ENCODE assay signal across 31 cellular contexts in genomic region chr10:129693382-129693781, GRCh38.
"Had no signal": no experiment of that assay in that cellular context is flagged by ENCODE, and none has a peak within 500 bp of the region (broad histone marks: within the 10 kb centered on the region; RNA-seq: fewer than 3 reads in every experiment).

No MANE protein-coding gene starts in this region.

- H3K79me2 ChIP-seq: parathyroid adenoma had no signal

- H3K9me3 ChIP-seq: neutrophil, ovary, psoas muscle, right lobe of liver, sigmoid colon, suprapubic skin, testis, tibial artery, transverse colon, upper lobe of right lung, uterus had no signal

- H3K4me1 Mint-ChIP-seq: stimulated activated naive CD8-positive, alpha-beta T cell treated with anti-CD3 and anti-CD28 coated beads, Interleukin-15, amount 100 ng/mL, for 72 hours had no signal

- H3K27ac ChIP-seq: neutrophil, parathyroid adenoma, psoas muscle, right lobe of liver, suprapubic skin, testis, transverse colon, upper lobe of right lung had no signal

- H3K4me1 ChIP-seq: parathyroid adenoma, testis, upper lobe of right lung had no signal

- H3K4me3 ChIP-seq: ovary, psoas muscle, right lobe of liver, sigmoid colon, suprapubic skin, testis, tibial artery, transverse colon, upper lobe of right lung, uterus had no signal

- H3K27ac Mint-ChIP-seq: naive thymus-derived CD4-positive, alpha-beta T cell; natural killer cell; nephron progenitor cell; progenitor cell of endocrine pancreas; stimulated activated memory B cell treated with anti-CD40 and anti-IgM and Interleukin-4, amounts not matched to agents 10 μg/mL and 1 μg/mL and 100 μg/mL, for 72 hours; stimulated activated naive CD8-positive, alpha-beta T cell treated with anti-CD3 and anti-CD28 coated beads, Interleukin-15, amount 100 ng/mL, for 72 hours; type B pancreatic cell had no signal

- H3K27me3 ChIP-seq: neutrophil, ovary, right lobe of liver, sigmoid colon, suprapubic skin, testis, tibial artery, transverse colon, upper lobe of right lung, uterus had no signal

- H3K4me3 Mint-ChIP-seq: naive thymus-derived CD4-positive, alpha-beta T cell; natural killer cell; nephron progenitor cell; neural crest cell; stimulated activated memory B cell treated with anti-CD40 and anti-IgM and Interleukin-4, amounts not matched to agents 10 μg/mL and 1 μg/mL and 100 μg/mL, for 72 hours; stimulated activated naive CD8-positive, alpha-beta T cell treated with anti-CD3 and anti-CD28 coated beads, Interleukin-15, amount 100 ng/mL, for 72 hours; type B pancreatic cell had no signal

- H3K36me3 ChIP-seq: neutrophil, ovary, right lobe of liver, sigmoid colon, suprapubic skin, tibial artery, transverse colon, upper lobe of right lung, uterus had no signal

- H3K36me3 Mint-ChIP-seq: natural killer cell, type B pancreatic cell had no signal

- H3K27me3 Mint-ChIP-seq: naive thymus-derived CD4-positive, alpha-beta T cell; stimulated activated memory B cell treated with anti-CD40 and anti-IgM and Interleukin-4, amounts not matched to agents 10 μg/mL and 1 μg/mL and 100 μg/mL, for 72 hours; stimulated activated naive CD8-positive, alpha-beta T cell treated with anti-CD3 and anti-CD28 coated beads, Interleukin-15, amount 100 ng/mL, for 72 hours; type B pancreatic cell had no signal

- DNase-seq: naive thymus-derived CD4-positive, alpha-beta T cell; natural killer cell; nephron progenitor cell; nucleus accumbens; ovary; psoas muscle; right cardiac atrium; right lobe of liver; sigmoid colon; small intestine; stimulated activated CD4-positive, alpha-beta T cell treated with anti-CD3 and anti-CD28 coated beads, Interleukin-12 subunit alpha, Interleukin-12 subunit beta, amount 100 ng/mL, for 4 hours; stimulated activated CD4-positive, alpha-beta T cell treated with anti-CD3 and anti-CD28 coated beads, Interleukin-1b, Interleukin-23, amount 100 ng/mL, for 48 hours; stimulated activated CD4-positive, alpha-beta T cell treated with anti-CD3 and anti-CD28 coated beads, Interleukin-4, amount 100 ng/mL, for 1 hour; stimulated activated CD4-positive, alpha-beta T cell treated with anti-CD3 and anti-CD28 coated beads, Interleukin-4, amount 100 ng/mL, for 4 hours; stimulated activated CD8-positive, alpha-beta memory T cell treated with anti-CD3 and anti-CD28 coated beads, Interleukin-4, amount 100 ng/mL, for 48 hours; stimulated activated naive CD4-positive, alpha-beta T cell; stimulated activated naive CD8-positive, alpha-beta T cell treated with anti-CD3 and anti-CD28 coated beads, Interleukin-15, amount 100 ng/mL, for 72 hours; stimulated activated naive CD8-positive, alpha-beta T cell treated with anti-CD3 and anti-CD28 coated beads, Interleukin-15, Interleukin-2, amounts not matched to agents 100 U/mL and 50 U/mL, for 24 hours; substantia nigra; testis; tibial artery; transverse colon; upper lobe of right lung; uterus had no signal

- H3K9me3 Mint-ChIP-seq: naive thymus-derived CD4-positive, alpha-beta T cell; natural killer cell; nephron progenitor cell; stimulated activated memory B cell treated with anti-CD40 and anti-IgM and Interleukin-4, amounts not matched to agents 10 μg/mL and 1 μg/mL and 100 μg/mL, for 72 hours; type B pancreatic cell had no signal

- H2AFZ ChIP-seq: parathyroid adenoma had no signal
